ENCODE assay signal across 1 cellular context in genomic region chr17:8109669-8110455, GRCh38.
TF ChIP-seq lines count a peak whose summit lies in the region.

No MANE protein-coding gene starts in this region.

TF ChIP-seq in K562, 482 proteins besides CTCF, POLR2A, EP300 and RAD21 (continued from another document and continues in another):
- TF ChIP-seq, protein P1, sequence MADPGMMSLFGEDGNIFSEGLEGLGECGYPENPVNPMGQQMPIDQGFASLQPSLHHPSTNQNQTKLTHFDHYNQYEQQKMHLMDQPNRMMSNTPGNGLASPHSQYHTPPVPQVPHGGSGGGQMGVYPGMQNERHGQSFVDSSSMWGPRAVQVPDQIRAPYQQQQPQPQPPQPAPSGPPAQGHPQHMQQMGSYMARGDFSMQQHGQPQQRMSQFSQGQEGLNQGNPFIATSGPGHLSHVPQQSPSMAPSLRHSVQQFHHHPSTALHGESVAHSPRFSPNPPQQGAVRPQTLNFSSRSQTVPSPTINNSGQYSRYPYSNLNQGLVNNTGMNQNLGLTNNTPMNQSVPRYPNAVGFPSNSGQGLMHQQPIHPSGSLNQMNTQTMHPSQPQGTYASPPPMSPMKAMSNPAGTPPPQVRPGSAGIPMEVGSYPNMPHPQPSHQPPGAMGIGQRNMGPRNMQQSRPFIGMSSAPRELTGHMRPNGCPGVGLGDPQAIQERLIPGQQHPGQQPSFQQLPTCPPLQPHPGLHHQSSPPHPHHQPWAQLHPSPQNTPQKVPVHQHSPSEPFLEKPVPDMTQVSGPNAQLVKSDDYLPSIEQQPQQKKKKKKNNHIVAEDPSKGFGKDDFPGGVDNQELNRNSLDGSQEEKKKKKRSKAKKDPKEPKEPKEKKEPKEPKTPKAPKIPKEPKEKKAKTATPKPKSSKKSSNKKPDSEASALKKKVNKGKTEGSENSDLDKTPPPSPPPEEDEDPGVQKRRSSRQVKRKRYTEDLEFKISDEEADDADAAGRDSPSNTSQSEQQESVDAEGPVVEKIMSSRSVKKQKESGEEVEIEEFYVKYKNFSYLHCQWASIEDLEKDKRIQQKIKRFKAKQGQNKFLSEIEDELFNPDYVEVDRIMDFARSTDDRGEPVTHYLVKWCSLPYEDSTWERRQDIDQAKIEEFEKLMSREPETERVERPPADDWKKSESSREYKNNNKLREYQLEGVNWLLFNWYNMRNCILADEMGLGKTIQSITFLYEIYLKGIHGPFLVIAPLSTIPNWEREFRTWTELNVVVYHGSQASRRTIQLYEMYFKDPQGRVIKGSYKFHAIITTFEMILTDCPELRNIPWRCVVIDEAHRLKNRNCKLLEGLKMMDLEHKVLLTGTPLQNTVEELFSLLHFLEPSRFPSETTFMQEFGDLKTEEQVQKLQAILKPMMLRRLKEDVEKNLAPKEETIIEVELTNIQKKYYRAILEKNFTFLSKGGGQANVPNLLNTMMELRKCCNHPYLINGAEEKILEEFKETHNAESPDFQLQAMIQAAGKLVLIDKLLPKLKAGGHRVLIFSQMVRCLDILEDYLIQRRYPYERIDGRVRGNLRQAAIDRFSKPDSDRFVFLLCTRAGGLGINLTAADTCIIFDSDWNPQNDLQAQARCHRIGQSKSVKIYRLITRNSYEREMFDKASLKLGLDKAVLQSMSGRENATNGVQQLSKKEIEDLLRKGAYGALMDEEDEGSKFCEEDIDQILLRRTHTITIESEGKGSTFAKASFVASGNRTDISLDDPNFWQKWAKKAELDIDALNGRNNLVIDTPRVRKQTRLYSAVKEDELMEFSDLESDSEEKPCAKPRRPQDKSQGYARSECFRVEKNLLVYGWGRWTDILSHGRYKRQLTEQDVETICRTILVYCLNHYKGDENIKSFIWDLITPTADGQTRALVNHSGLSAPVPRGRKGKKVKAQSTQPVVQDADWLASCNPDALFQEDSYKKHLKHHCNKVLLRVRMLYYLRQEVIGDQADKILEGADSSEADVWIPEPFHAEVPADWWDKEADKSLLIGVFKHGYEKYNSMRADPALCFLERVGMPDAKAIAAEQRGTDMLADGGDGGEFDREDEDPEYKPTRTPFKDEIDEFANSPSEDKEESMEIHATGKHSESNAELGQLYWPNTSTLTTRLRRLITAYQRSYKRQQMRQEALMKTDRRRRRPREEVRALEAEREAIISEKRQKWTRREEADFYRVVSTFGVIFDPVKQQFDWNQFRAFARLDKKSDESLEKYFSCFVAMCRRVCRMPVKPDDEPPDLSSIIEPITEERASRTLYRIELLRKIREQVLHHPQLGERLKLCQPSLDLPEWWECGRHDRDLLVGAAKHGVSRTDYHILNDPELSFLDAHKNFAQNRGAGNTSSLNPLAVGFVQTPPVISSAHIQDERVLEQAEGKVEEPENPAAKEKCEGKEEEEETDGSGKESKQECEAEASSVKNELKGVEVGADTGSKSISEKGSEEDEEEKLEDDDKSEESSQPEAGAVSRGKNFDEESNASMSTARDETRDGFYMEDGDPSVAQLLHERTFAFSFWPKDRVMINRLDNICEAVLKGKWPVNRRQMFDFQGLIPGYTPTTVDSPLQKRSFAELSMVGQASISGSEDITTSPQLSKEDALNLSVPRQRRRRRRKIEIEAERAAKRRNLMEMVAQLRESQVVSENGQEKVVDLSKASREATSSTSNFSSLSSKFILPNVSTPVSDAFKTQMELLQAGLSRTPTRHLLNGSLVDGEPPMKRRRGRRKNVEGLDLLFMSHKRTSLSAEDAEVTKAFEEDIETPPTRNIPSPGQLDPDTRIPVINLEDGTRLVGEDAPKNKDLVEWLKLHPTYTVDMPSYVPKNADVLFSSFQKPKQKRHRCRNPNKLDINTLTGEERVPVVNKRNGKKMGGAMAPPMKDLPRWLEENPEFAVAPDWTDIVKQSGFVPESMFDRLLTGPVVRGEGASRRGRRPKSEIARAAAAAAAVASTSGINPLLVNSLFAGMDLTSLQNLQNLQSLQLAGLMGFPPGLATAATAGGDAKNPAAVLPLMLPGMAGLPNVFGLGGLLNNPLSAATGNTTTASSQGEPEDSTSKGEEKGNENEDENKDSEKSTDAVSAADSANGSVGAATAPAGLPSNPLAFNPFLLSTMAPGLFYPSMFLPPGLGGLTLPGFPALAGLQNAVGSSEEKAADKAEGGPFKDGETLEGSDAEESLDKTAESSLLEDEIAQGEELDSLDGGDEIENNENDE (IDR thresholded peaks at IDR 0.05; ENCODE audit: low read depth, low read length) = no peak
- no peak for TF ChIP-seq ZFP30 (CRISPR knock-in tag; IDR thresholded peaks at IDR 0.05; ENCODE audit: borderline replicate concordance)
- TF ChIP-seq ATF1 (CRISPR knock-in tag; IDR thresholded peaks at IDR 0.05) = no peak
- TF ChIP-seq ATF1 (tag; IDR thresholded peaks at IDR 0.05) = peak; percentile 40; the same call in 1 of the 2 replicates
- TF ChIP-seq ZNF184 (CRISPR knock-in tag; IDR thresholded peaks at IDR 0.05) = no peak
- 0 out of 2 replicates have a peak, but pooled peaks have one; percentile 21 for TF ChIP-seq CC2D1A (IDR thresholded peaks at IDR 0.05)
- TF ChIP-seq ATF7 (IDR thresholded peaks at IDR 0.05) = no peak
- no peak for TF ChIP-seq HOXB6 (CRISPR knock-in tag; IDR thresholded peaks at IDR 0.05; ENCODE audit: borderline replicate concordance)
- TF ChIP-seq ZNF232 (CRISPR knock-in tag; IDR thresholded peaks at IDR 0.05) = no peak
- TF ChIP-seq TARDBP (IDR thresholded peaks at IDR 0.05) = no peak
- TF ChIP-seq, protein P2, sequence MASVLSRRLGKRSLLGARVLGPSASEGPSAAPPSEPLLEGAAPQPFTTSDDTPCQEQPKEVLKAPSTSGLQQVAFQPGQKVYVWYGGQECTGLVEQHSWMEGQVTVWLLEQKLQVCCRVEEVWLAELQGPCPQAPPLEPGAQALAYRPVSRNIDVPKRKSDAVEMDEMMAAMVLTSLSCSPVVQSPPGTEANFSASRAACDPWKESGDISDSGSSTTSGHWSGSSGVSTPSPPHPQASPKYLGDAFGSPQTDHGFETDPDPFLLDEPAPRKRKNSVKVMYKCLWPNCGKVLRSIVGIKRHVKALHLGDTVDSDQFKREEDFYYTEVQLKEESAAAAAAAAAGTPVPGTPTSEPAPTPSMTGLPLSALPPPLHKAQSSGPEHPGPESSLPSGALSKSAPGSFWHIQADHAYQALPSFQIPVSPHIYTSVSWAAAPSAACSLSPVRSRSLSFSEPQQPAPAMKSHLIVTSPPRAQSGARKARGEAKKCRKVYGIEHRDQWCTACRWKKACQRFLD (CRISPR knock-in tag; IDR thresholded peaks at IDR 0.05) = no peak
- TF ChIP-seq ZZZ3 (IDR thresholded peaks at IDR 0.05) = no peak
- TF ChIP-seq, protein P3, sequence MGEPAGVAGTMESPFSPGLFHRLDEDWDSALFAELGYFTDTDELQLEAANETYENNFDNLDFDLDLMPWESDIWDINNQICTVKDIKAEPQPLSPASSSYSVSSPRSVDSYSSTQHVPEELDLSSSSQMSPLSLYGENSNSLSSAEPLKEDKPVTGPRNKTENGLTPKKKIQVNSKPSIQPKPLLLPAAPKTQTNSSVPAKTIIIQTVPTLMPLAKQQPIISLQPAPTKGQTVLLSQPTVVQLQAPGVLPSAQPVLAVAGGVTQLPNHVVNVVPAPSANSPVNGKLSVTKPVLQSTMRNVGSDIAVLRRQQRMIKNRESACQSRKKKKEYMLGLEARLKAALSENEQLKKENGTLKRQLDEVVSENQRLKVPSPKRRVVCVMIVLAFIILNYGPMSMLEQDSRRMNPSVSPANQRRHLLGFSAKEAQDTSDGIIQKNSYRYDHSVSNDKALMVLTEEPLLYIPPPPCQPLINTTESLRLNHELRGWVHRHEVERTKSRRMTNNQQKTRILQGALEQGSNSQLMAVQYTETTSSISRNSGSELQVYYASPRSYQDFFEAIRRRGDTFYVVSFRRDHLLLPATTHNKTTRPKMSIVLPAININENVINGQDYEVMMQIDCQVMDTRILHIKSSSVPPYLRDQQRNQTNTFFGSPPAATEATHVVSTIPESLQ (CRISPR knock-in tag; IDR thresholded peaks at IDR 0.05) = no peak
- TF ChIP-seq DNMT1 (IDR thresholded peaks at IDR 0.05) = no peak
- no peak for TF ChIP-seq GTF2E2 (tag; IDR thresholded peaks at IDR 0.05)
- no peak for TF ChIP-seq TRIM24 (IDR thresholded peaks at IDR 0.05)
- TF ChIP-seq SMARCC2 (IDR thresholded peaks at IDR 0.05; ENCODE audit: low read depth) = no peak
- TF ChIP-seq LARP7 (IDR thresholded peaks at IDR 0.05) = no peak
- TF ChIP-seq ZNF586 (CRISPR knock-in tag; conservative IDR thresholded peaks at IDR 0.05) = no peak
- TF ChIP-seq TAL1 (IDR thresholded peaks at IDR 0.05) = no peak
- no peak for TF ChIP-seq DLX4 (CRISPR knock-in tag; IDR thresholded peaks at IDR 0.05)
- no peak for TF ChIP-seq ZNF311 (CRISPR knock-in tag; IDR thresholded peaks at IDR 0.05)
- TF ChIP-seq MAFK (IDR thresholded peaks at IDR 0.05; ENCODE audit: low read length) = no peak
- no peak for TF ChIP-seq ZFPM2 (CRISPR knock-in tag; IDR thresholded peaks at IDR 0.05)
- TF ChIP-seq NCOR1 (IDR thresholded peaks at IDR 0.05) = no peak
- no peak for TF ChIP-seq NCOA6 (IDR thresholded peaks at IDR 0.05)
- TF ChIP-seq, protein P4, sequence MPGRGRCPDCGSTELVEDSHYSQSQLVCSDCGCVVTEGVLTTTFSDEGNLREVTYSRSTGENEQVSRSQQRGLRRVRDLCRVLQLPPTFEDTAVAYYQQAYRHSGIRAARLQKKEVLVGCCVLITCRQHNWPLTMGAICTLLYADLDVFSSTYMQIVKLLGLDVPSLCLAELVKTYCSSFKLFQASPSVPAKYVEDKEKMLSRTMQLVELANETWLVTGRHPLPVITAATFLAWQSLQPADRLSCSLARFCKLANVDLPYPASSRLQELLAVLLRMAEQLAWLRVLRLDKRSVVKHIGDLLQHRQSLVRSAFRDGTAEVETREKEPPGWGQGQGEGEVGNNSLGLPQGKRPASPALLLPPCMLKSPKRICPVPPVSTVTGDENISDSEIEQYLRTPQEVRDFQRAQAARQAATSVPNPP (IDR thresholded peaks at IDR 0.05; ENCODE audit: borderline replicate concordance, insufficient read depth, insufficient read length) = no peak
- TF ChIP-seq CSDE1 (IDR thresholded peaks at IDR 0.05) = no peak
- TF ChIP-seq ZNF165 (CRISPR knock-in tag; IDR thresholded peaks at IDR 0.05; ENCODE audit: borderline replicate concordance) = no peak
- no peak for TF ChIP-seq ZNF143 (CRISPR knock-in tag; IDR thresholded peaks at IDR 0.05)
- TF ChIP-seq, protein P5, sequence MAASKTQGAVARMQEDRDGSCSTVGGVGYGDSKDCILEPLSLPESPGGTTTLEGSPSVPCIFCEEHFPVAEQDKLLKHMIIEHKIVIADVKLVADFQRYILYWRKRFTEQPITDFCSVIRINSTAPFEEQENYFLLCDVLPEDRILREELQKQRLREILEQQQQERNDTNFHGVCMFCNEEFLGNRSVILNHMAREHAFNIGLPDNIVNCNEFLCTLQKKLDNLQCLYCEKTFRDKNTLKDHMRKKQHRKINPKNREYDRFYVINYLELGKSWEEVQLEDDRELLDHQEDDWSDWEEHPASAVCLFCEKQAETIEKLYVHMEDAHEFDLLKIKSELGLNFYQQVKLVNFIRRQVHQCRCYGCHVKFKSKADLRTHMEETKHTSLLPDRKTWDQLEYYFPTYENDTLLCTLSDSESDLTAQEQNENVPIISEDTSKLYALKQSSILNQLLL (CRISPR knock-in tag; IDR thresholded peaks at IDR 0.05; ENCODE audit: borderline replicate concordance) = no peak
- TF ChIP-seq ZNF561 (CRISPR knock-in tag; conservative IDR thresholded peaks at IDR 0.05) = no peak
- TF ChIP-seq MEIS2 (IDR thresholded peaks at IDR 0.05; ENCODE audit: partially characterized antibody) = no peak
- no peak for TF ChIP-seq SLC30A9 (CRISPR knock-in tag; IDR thresholded peaks at IDR 0.05)
- peak; percentile 68; the same call in 1 of the 2 replicates for TF ChIP-seq RB1 (IDR thresholded peaks at IDR 0.05; ENCODE audit: low read depth)
- TF ChIP-seq ZFX (CRISPR knock-in tag; IDR thresholded peaks at IDR 0.05) = peak; percentile 49
- TF ChIP-seq HSF4 (CRISPR knock-in tag; IDR thresholded peaks at IDR 0.05; ENCODE audit: borderline replicate concordance) = no peak
- no peak for TF ChIP-seq POLR3A (IDR thresholded peaks at IDR 0.05; ENCODE audit: borderline replicate concordance, extremely low read depth, insufficient read depth, insufficient read length)
- TF ChIP-seq, protein P6, sequence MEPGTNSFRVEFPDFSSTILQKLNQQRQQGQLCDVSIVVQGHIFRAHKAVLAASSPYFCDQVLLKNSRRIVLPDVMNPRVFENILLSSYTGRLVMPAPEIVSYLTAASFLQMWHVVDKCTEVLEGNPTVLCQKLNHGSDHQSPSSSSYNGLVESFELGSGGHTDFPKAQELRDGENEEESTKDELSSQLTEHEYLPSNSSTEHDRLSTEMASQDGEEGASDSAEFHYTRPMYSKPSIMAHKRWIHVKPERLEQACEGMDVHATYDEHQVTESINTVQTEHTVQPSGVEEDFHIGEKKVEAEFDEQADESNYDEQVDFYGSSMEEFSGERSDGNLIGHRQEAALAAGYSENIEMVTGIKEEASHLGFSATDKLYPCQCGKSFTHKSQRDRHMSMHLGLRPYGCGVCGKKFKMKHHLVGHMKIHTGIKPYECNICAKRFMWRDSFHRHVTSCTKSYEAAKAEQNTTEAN (CRISPR knock-in tag; IDR thresholded peaks at IDR 0.05) = no peak
- TF ChIP-seq FOXA3 (CRISPR knock-in tag; conservative IDR thresholded peaks at IDR 0.05 in 1 of 2, IDR thresholded peaks at IDR 0.05 in 1 of 2) = no peak
- no peak for TF ChIP-seq TGIF2 (CRISPR knock-in tag; IDR thresholded peaks at IDR 0.05)
- TF ChIP-seq, protein P7, sequence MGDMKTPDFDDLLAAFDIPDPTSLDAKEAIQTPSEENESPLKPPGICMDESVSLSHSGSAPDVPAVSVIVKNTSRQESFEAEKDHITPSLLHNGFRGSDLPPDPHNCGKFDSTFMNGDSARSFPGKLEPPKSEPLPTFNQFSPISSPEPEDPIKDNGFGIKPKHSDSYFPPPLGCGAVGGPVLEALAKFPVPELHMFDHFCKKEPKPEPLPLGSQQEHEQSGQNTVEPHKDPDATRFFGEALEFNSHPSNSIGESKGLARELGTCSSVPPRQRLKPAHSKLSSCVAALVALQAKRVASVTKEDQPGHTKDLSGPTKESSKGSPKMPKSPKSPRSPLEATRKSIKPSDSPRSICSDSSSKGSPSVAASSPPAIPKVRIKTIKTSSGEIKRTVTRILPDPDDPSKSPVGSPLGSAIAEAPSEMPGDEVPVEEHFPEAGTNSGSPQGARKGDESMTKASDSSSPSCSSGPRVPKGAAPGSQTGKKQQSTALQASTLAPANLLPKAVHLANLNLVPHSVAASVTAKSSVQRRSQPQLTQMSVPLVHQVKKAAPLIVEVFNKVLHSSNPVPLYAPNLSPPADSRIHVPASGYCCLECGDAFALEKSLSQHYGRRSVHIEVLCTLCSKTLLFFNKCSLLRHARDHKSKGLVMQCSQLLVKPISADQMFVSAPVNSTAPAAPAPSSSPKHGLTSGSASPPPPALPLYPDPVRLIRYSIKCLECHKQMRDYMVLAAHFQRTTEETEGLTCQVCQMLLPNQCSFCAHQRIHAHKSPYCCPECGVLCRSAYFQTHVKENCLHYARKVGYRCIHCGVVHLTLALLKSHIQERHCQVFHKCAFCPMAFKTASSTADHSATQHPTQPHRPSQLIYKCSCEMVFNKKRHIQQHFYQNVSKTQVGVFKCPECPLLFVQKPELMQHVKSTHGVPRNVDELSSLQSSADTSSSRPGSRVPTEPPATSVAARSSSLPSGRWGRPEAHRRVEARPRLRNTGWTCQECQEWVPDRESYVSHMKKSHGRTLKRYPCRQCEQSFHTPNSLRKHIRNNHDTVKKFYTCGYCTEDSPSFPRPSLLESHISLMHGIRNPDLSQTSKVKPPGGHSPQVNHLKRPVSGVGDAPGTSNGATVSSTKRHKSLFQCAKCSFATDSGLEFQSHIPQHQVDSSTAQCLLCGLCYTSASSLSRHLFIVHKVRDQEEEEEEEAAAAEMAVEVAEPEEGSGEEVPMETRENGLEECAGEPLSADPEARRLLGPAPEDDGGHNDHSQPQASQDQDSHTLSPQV (IDR thresholded peaks at IDR 0.05) = no peak
- TF ChIP-seq PTBP1 (IDR thresholded peaks at IDR 0.05; ENCODE audit: low read depth, low read length) = no peak
- TF ChIP-seq ZBTB17 (CRISPR knock-in tag; IDR thresholded peaks at IDR 0.05) = no peak
